8 cellular contexts compared by ENCODE assay signal in the genomic region with DNA sequence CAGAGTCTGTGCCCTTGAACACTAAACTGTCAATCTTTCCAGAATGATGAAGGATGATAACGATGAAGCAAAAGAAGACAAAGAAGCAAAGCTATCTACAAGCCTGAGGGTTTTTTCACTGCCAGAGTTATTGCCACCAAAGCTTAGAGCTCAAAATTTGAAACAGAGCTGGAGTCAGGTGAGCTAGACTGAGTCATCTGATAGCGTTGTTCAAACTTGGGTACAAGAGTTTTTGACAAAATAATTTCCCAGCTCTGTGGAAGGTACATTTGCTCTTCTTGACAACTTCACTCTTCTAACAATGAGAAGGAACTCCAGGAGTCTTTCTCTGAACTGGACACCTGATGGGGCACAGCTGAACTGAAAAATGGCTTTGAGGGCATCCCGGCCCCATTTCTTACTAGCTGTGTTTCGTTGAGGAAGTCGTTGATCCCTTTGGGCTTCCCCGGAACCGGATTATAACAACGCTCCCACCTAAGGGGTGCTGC. TPM values are rescaled to one million over a fixed set of nuclear protein-coding genes. Genes with fewer than 3 reads are reported as not detected.
DNase-seq lines count a peak whose midpoint lies in the region; ATAC-seq and TF ChIP-seq lines count a peak whose summit lies in the region.

No MANE protein-coding gene starts in this region.

- intact Hi-C loops in ascending aorta (cut with DNase I): loop anchor here (1.0 to 10.0 kb wide), 7 partner anchors 118 to 1056 kb away; partner anchors contain the start of genes ABCC5, ATP11B, DCUN1D1 and DVL3
- intact Hi-C loops in right lobe of liver (cut with DNase I): no loop called here
- intact Hi-C loops in tibial artery (cut with DNase I; ENCODE audit: low total_unique reads): loop anchor here (5.0 kb wide), 1 partner anchor 539 kb away; the partner anchor contains the start of gene KLHL24

- ATAC-seq in GM18498 (IDR thresholded peaks at IDR 0.05; ENCODE audit: unreplicated experiment) (peak; percentile 23), HG03103 (IDR thresholded peaks at IDR 0.05; ENCODE audit: low read depth, unreplicated experiment) (peak; percentile 3), right lobe of liver (peak in 1 of 4 donors; percentile 7), GM21723 (IDR thresholded peaks at IDR 0.05; ENCODE audit: unreplicated experiment) (no peak)

- peak overlapping the region; percentile 90 to 91 for H3K27ac ChIP-seq in ascending aorta
- H3K27ac ChIP-seq in right lobe of liver: peak overlapping the region; percentile 75 to 85 (median 84)
- H3K27ac ChIP-seq in tibial artery: peak overlapping the region; percentile 91 to 92

- no peaks in the 10 kb centered on the region for H3K36me3 ChIP-seq in ascending aorta
- H3K36me3 ChIP-seq in right lobe of liver: no peaks in the 10 kb centered on the region
- peaks cover 0 to 5% (median 0%) of the 10 kb centered on the region in 3 donors for H3K36me3 ChIP-seq in tibial artery

- H3K27me3 ChIP-seq in ascending aorta (no peaks in the 10 kb centered on the region), right lobe of liver (no peaks in the 10 kb centered on the region), tibial artery (no peaks in the 10 kb centered on the region)

- WGBS in right lobe of liver (ENCODE audit: insufficient coverage, low coverage, low lambda C conversion rate, missing lambda C conversion rate): under 1% methylated on average over 8 of the region's 8 CpGs

- DNase-seq in ascending aorta (ENCODE audit: low spot score in 2 of 2) (no peak), right lobe of liver (no peak), tibial artery (no peak), mucosa of gallbladder (ENCODE audit: low spot score) (no peak), activated gamma-delta T cell (lab: John Stamatoyannopoulos, UW) (no peak)

- no peaks in the 10 kb centered on the region for H3K9me3 ChIP-seq in ascending aorta
- H3K9me3 ChIP-seq in right lobe of liver: no peaks in the 10 kb centered on the region
- no peaks in the 10 kb centered on the region for H3K9me3 ChIP-seq in tibial artery

- peak overlapping the region; percentile 65 to 83 for H3K4me3 ChIP-seq in ascending aorta
- H3K4me3 ChIP-seq in right lobe of liver: peak overlapping the region; percentile 65 to 84 (median 71)
- H3K4me3 ChIP-seq in tibial artery: peak overlapping the region; percentile 84 to 86

- no peak for TF ChIP-seq POLR2A in right lobe of liver (IDR thresholded peaks at IDR 0.05)

- no peak for TF ChIP-seq CTCF in ascending aorta (IDR thresholded peaks at IDR 0.05)
- no peak for TF ChIP-seq CTCF in right lobe of liver (IDR thresholded peaks at IDR 0.05)
- TF ChIP-seq CTCF in tibial artery (IDR thresholded peaks at IDR 0.05): no peak

- H3K4me1 ChIP-seq in ascending aorta (peaks cover 0 to 15% of the 10 kb centered on the region in 2 donors), right lobe of liver (peaks cover 0 to 17% (median 3%) of the 10 kb centered on the region in 4 donors), tibial artery (peaks cover 0 to 31% (median 19%) of the 10 kb centered on the region in 4 donors)

RNA-seq across cellular contexts. Expression of gene MCCC1, which starts 0.7 kb away (rescaled TPM):
- total RNA-seq in ascending aorta (10.3 TPM), right lobe of liver (10 to 100 TPM; 34.0 to 57.0 (median 48.2) TPM), mucosa of gallbladder (46.4 TPM)

Comparison
In these comparisons a context has a peak if more than half of its experiments do, and no peak if none do; other contexts are left out.
1. intact Hi-C loops: an anchor here in ascending aorta (1.0 to 10.0 kb wide) and tibial artery (5.0 kb wide); none called in right lobe of liver.